Comparison of ENCODE assay signal across 8 cellular contexts in the genomic region with DNA sequence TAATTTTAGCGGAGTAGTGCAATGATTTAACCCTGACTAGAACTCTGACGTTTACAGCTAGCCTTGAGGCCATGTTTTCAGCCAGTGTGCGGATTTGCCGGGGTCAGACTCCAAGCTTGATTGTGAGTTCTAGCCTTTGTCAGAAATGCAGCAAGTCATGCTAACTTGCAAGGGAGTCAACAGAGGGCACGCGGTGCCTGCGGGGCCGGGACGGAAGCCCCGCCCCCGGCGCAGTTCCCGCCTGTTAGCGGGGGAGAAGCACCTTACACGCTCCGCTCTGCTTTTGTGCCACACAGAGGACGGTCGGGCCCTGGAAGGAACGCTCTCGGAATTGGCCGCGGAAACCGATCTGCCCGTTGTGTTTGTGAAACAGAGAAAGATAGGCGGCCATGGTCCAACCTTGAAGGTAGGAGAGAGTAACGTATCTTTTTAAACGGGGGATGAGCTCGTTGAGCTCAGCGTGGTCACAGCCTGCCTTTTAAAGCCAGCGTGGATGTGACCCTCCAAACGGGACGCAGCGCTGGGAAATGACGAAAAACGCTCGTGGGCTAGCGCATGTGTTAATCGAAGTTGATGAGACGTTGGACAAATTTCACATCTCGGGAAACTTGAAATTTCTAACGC. TPM values are rescaled to one million over a fixed set of nuclear protein-coding genes. Genes with fewer than 3 reads are reported as not detected.
DNase-seq lines count a peak whose midpoint lies in the region; ATAC-seq and TF ChIP-seq lines count a peak whose summit lies in the region.

No MANE protein-coding gene starts in this region.

- H3K36me3 Mint-ChIP-seq in naive thymus-derived CD8-positive, alpha-beta T cell = peaks cover 0 to 22% (median 10%) of the 10 kb centered on the region in 3 donors

- ATAC-seq in GM21825 (IDR thresholded peaks at IDR 0.05; ENCODE audit: unreplicated experiment) = peak; percentile 59
- ATAC-seq in naive thymus-derived CD8-positive, alpha-beta T cell = peak; percentile 79 to 80

- TF ChIP-seq CTCF in fibroblast of mammary gland (conservative IDR thresholded peaks at IDR 0.05; ENCODE audit: control insufficient read depth, insufficient read depth, low read depth, low read length) = no peak

- peak overlapping the region; percentile 87 to 98 (median 96) for H3K27ac Mint-ChIP-seq in naive thymus-derived CD8-positive, alpha-beta T cell

- no peaks in the 10 kb centered on the region for H3K9me3 Mint-ChIP-seq in naive thymus-derived CD8-positive, alpha-beta T cell

- peak overlapping the region; percentile 94 to 99 (median 98) for H3K4me3 Mint-ChIP-seq in naive thymus-derived CD8-positive, alpha-beta T cell

- no peaks in the 10 kb centered on the region for H3K27me3 Mint-ChIP-seq in naive thymus-derived CD8-positive, alpha-beta T cell

- POLR2A ChIA-PET in naive thymus-derived CD8-positive, alpha-beta T cell (lab: Charles Lee) = interaction anchor here (0.6 to 3.6 kb wide), 10 partner anchors 9 to 359 kb away, joined by 3 to 56 read pairs (median 4); a partner anchor contains a TSS

- DNase-seq in DMS53 treated with DMSO at 0.1 percent for 48 hours (lab: John Stamatoyannopoulos, UW; ENCODE audit: unreplicated experiment) (peak; percentile 93), Kasumi-1 (lab: John Stamatoyannopoulos, UW) (peak; percentile 87 to 90), RKO (ENCODE audit: low spot score) (peak; percentile 93), fibroblast of mammary gland (ENCODE audit: low read depth) (peak; percentile 80)
- DNase-seq in activated T-helper 1 cell treated with anti-CD3 and anti-CD28 coated beads, Interleukin-2, amount 50 U/mL, for 16 hours (ENCODE audit: low read depth in 1 of 2, low spot score in 1 of 2) = peak; percentile 66 to 77
- DNase-seq in naive thymus-derived CD8-positive, alpha-beta T cell = peak; percentile 73 to 90 (median 83)
- DNase-seq in stimulated activated naive CD4-positive, alpha-beta T cell treated with Interleukin-2 at 50 U/mL for 16 hours (lab: John Stamatoyannopoulos, UW) = peak; percentile 80

- peaks cover 20 to 40% (median 38%) of the 10 kb centered on the region in 4 donors for H3K4me1 Mint-ChIP-seq in naive thymus-derived CD8-positive, alpha-beta T cell

- peak overlapping the region; percentile 94 for H3K4me3 ChIP-seq in fibroblast of mammary gland (ENCODE audit: control insufficient read depth, low read depth, low read length)

RNA-seq across cellular contexts. Expression of a gene that starts 14.8 kb away (rescaled TPM):
- 10 to 100 TPM; 10.6 to 13.6 TPM for total RNA-seq in naive thymus-derived CD8-positive, alpha-beta T cell
- polyA plus RNA-seq in naive thymus-derived CD8-positive, alpha-beta T cell = 10 to 100 TPM; 10.1 to 13.5 (median 10.8) TPM

Comparison
In these comparisons a context has a peak if more than half of its experiments do, and no peak if none do; other contexts are left out.
1. Peak in every context shown above with its lines: DNase-seq, ATAC-seq and H3K4me3 ChIP-seq.